ENCODE assay signal across 34 cellular contexts in genomic region chr1:224766266-224766665, GRCh38.
"Had no signal": no experiment of that assay in that cellular context is flagged by ENCODE, and none has a peak within 500 bp of the region (broad histone marks: within the 10 kb centered on the region; RNA-seq: fewer than 3 reads in every experiment).

No MANE protein-coding gene starts in this region.

- FAIRE-seq: astrocyte, TTC549 had no signal

- DNase-seq: activated B cell treated with CpG ODN at 0.5 μM for 24 hours; activated CD4-positive, alpha-beta memory T cell treated with anti-CD3 and anti-CD28 coated beads, Interleukin-2, amount 10 ng/mL, durations not matched to agents 7 days and 5 days; activated CD4-positive, alpha-beta T cell treated with anti-CD3 and anti-CD28 coated beads for 4 hours; activated CD4-positive, alpha-beta T cell treated with anti-CD3 and anti-CD28 coated beads, Interleukin-2, amount 10 ng/mL, durations not matched to agents 24 days and 14 days; activated CD4-positive, alpha-beta T cell treated with anti-CD3 and anti-CD28 coated beads, Interleukin-2, amount 50 U/mL, for 1 hour; activated CD4-positive, alpha-beta T cell treated with anti-CD3 and anti-CD28 coated beads, Interleukin-2, amount 50 U/mL, for 4 hours; activated CD4-positive, CD25-positive, alpha-beta regulatory T cell treated with anti-CD3 and anti-CD28 coated beads, Interleukin-2, amount 50 U/mL, for 72 hours; activated CD8-positive, alpha-beta memory T cell treated with anti-CD3 and anti-CD28 coated beads for 24 hours; activated CD8-positive, alpha-beta memory T cell treated with anti-CD3 and anti-CD28 coated beads, Interleukin-2, amount 10 ng/mL, durations not matched to agents 7 days and 5 days; activated CD8-positive, alpha-beta T cell treated with anti-CD3 and anti-CD28 coated beads, Interleukin-2, amount 10 ng/mL, durations not matched to agents 7 days and 5 days; activated effector memory CD4-positive, alpha-beta T cell treated with anti-CD3 and anti-CD28 coated beads, Interleukin-2, amount 50 U/mL, for 16 hours; activated gamma-delta T cell treated with Interleukin-2 at 50 U/mL for 16 hours; activated naive CD4-positive, alpha-beta T cell; activated naive CD4-positive, alpha-beta T cell treated with anti-CD3 and anti-CD28 coated beads for 36 hours; activated naive CD4-positive, alpha-beta T cell treated with anti-CD3 and anti-CD28 coated beads, Interleukin-2, amount 50 U/mL, for 16 hours; activated naive CD8-positive, alpha-beta T cell treated with anti-CD3 and anti-CD28 coated beads for 36 hours; activated T-cell treated with anti-CD3 and anti-CD28 coated beads for 4 hours; activated T-cell treated with anti-CD3 and anti-CD28 coated beads, Interleukin-2, amount 50 U/mL, for 1 hour; activated T-cell treated with anti-CD3 and anti-CD28 coated beads, Interleukin-2, amount 50 U/mL, for 4 hours; activated T-cell treated with anti-CD3 and anti-CD28 coated beads, Interleukin-2, amount 50 U/mL, for 72 hours; adrenal gland; amniotic stem cell; aorta; body of pancreas; brain microvascular endothelial cell; cerebellar nuclear complex; T-helper 1 cell; T-helper 2 cell; T-helper 9 cell had no signal

- H3K9me3 ChIP-seq: adrenal gland, body of pancreas, breast epithelium had no signal

- H3K4me3 ChIP-seq: adrenal gland, body of pancreas, breast epithelium, cardiac muscle cell had no signal

- H3K4me1 ChIP-seq: adrenal gland, body of pancreas, breast epithelium had no signal

- H3K36me3 ChIP-seq: adrenal gland, brain microvascular endothelial cell, breast epithelium, cardiac muscle cell had no signal

- H3K27ac ChIP-seq: adrenal gland, body of pancreas, brain microvascular endothelial cell, breast epithelium, cardiac muscle cell, VCaP had no signal

- H3K27me3 ChIP-seq: adrenal gland, body of pancreas, brain microvascular endothelial cell, breast epithelium, cardiac muscle cell had no signal
